10 cellular contexts compared by ENCODE assay signal in genomic region chr20:56204206-56204605, GRCh38. TPM values are rescaled to one million over a fixed set of nuclear protein-coding genes. Genes with fewer than 3 reads are reported as not detected.
"Had no signal": no experiment of that assay in that cellular context is flagged by ENCODE, and none has a peak within 500 bp of the region (broad histone marks: within the 10 kb centered on the region; RNA-seq: fewer than 3 reads in every experiment).

No MANE protein-coding gene starts in this region.

- H3K4me2 ChIP-seq: KMS-11 had no signal

- DNase-seq: GM23248, GOT3, H9, HCEC 1CT, Karpas-422, KBM-7 had no signal

- H3K9ac ChIP-seq: GM23248, KMS-11 had no signal

- H3K27ac ChIP-seq: GM23248, KMS-11 had no signal

- H2AFZ ChIP-seq: GM23248 had no signal

- H3K4me3 ChIP-seq: GM23248 had no signal

RNA-seq across cellular contexts. Expression of gene MC3R, which starts 44.3 kb away (rescaled TPM):
- total RNA-seq: GM23248, H4, H9, HT-29 had no signal
- polyA plus RNA-seq: GM23248, IgD-negative memory B cell had no signal
